Comparison of ENCODE assay signal across 16 cellular contexts in genomic region chr3:129525341-129525968, GRCh38. TPM values are rescaled to one million over a fixed set of nuclear protein-coding genes. Genes with fewer than 3 reads are reported as not detected.
DNase-seq lines count a peak whose midpoint lies in the region; ATAC-seq and TF ChIP-seq lines count a peak whose summit lies in the region.
"Had no signal": no experiment of that assay in that cellular context is flagged by ENCODE, and none has a peak within 500 bp of the region (broad histone marks: within the 10 kb centered on the region; RNA-seq: fewer than 3 reads in every experiment).

No MANE protein-coding gene starts in this region.

- H3K4me3 Mint-ChIP-seq in IgD-negative memory B cell (peak overlapping the region in 1 of 4 donors; percentile 35), GM23338 (no peak overlapping the region)
- H3K4me3 Mint-ChIP-seq in naive thymus-derived CD4-positive, alpha-beta T cell: no peak overlapping the region
- no peak overlapping the region for H3K4me3 Mint-ChIP-seq in activated CD8-positive, alpha-beta memory T cell treated with anti-CD3 and anti-CD28 coated beads, Interleukin-2, amount 10 ng/mL, durations not matched to agents 7 days and 5 days

- H3K36me3 ChIP-seq in naive thymus-derived CD4-positive, alpha-beta T cell (ENCODE audit: control insufficient read depth in 2 of 3, insufficient read depth in 3 of 3, low read length in 3 of 3): no peaks in the 10 kb centered on the region
- H3K36me3 ChIP-seq in GM23338 (ENCODE audit: insufficient read depth): no peaks in the 10 kb centered on the region
- H3K36me3 ChIP-seq: left ventricle myocardium inferior, stomach had no signal

- no peaks in the 10 kb centered on the region for H3K27me3 Mint-ChIP-seq in IgD-negative memory B cell
- no peaks in the 10 kb centered on the region for H3K27me3 Mint-ChIP-seq in naive thymus-derived CD4-positive, alpha-beta T cell
- H3K27me3 Mint-ChIP-seq in activated CD8-positive, alpha-beta memory T cell treated with anti-CD3 and anti-CD28 coated beads, Interleukin-2, amount 10 ng/mL, durations not matched to agents 7 days and 5 days: no peaks in the 10 kb centered on the region
- peaks cover 20% of the 10 kb centered on the region for H3K27me3 Mint-ChIP-seq in GM23338 (ENCODE audit: insufficient read depth, low read depth, poor library complexity)

- in situ Hi-C loops in GM13977 (cut with MboI; ENCODE audit: low pct_unique_long_range_greater_than_20kb, low sequenced_read_pairs, unreplicated experiment): no loop called here

- H3F3A ChIP-seq in GM23338 (replicated peaks; ENCODE audit: low read depth): no peaks in the 10 kb centered on the region

- H2AFZ ChIP-seq in GM23338: no peak overlapping the region
- H2AFZ ChIP-seq: parathyroid adenoma had no signal

- H3K4me3 ChIP-seq in cardiac fibroblast (replicated peaks in 1 of 2; ENCODE audit: low read depth in 2 of 2, low read length in 2 of 2): no peak overlapping the region
- no peak overlapping the region for H3K4me3 ChIP-seq in naive thymus-derived CD4-positive, alpha-beta T cell (ENCODE audit: low read length)
- H3K4me3 ChIP-seq in GM23338: no peak overlapping the region
- H3K4me3 ChIP-seq: left ventricle myocardium inferior, stomach had no signal

- H3K27ac Mint-ChIP-seq in IgD-negative memory B cell: peak overlapping the region; percentile 49 to 94 (median 88)
- no peak overlapping the region for H3K27ac Mint-ChIP-seq in naive thymus-derived CD4-positive, alpha-beta T cell
- no peak overlapping the region for H3K27ac Mint-ChIP-seq in activated CD8-positive, alpha-beta memory T cell treated with anti-CD3 and anti-CD28 coated beads, Interleukin-2, amount 10 ng/mL, durations not matched to agents 7 days and 5 days
- H3K27ac Mint-ChIP-seq in GM23338: no peak overlapping the region

- H3K27ac ChIP-seq in naive thymus-derived CD4-positive, alpha-beta T cell (ENCODE audit: low read depth, low read length): no peak overlapping the region
- no peak overlapping the region for H3K27ac ChIP-seq in GM23338 (ENCODE audit: low read depth)
- H3K27ac ChIP-seq: 22Rv1, left ventricle myocardium inferior, parathyroid adenoma had no signal

- H3K4me1 Mint-ChIP-seq in IgD-negative memory B cell: peaks cover 7 to 11% (median 10%) of the 10 kb centered on the region in 3 donors
- peaks cover 0 to 2% (median 0%) of the 10 kb centered on the region in 7 donors for H3K4me1 Mint-ChIP-seq in naive thymus-derived CD4-positive, alpha-beta T cell
- no peaks in the 10 kb centered on the region for H3K4me1 Mint-ChIP-seq in activated CD8-positive, alpha-beta memory T cell treated with anti-CD3 and anti-CD28 coated beads, Interleukin-2, amount 10 ng/mL, durations not matched to agents 7 days and 5 days
- peaks cover 24% of the 10 kb centered on the region for H3K4me1 Mint-ChIP-seq in GM23338

- TF ChIP-seq CTCF in cardiac fibroblast (IDR thresholded peaks at IDR 0.05; ENCODE audit: low read depth, low read length) (no peak), GM13977 (IDR thresholded peaks at IDR 0.05; ENCODE audit: extremely low read depth, insufficient read depth, missing control alignments) (no peak), GM23338 (conservative IDR thresholded peaks at IDR 0.05; ENCODE audit: low read depth in 2 of 2) (no peak)

- CTCF ChIA-PET in naive thymus-derived CD4-positive, alpha-beta T cell (lab: Charles Lee): no interaction called here
- CTCF ChIA-PET in activated CD8-positive, alpha-beta memory T cell treated with anti-CD3 and anti-CD28 coated beads, Interleukin-2, amount 10 ng/mL, durations not matched to agents 7 days and 5 days (lab: Charles Lee): interaction anchor here (1.5 kb wide), 1 partner anchor 35 kb away, joined by 5 read pairs; no protein-coding TSS in a partner anchor

- intact Hi-C loops in naive thymus-derived CD4-positive, alpha-beta T cell (cut with micrococcal nuclease): no loop called here

- no peaks in the 10 kb centered on the region for H3K9me2 ChIP-seq in GM23338 (ENCODE audit: insufficient read depth)

- H3K36me3 Mint-ChIP-seq in IgD-negative memory B cell (no peaks in the 10 kb centered on the region), GM23338 (ENCODE audit: low read depth) (no peaks in the 10 kb centered on the region; the same call in 2 of the 3 replicates)
- H3K36me3 Mint-ChIP-seq in naive thymus-derived CD4-positive, alpha-beta T cell: no peaks in the 10 kb centered on the region
- no peaks in the 10 kb centered on the region for H3K36me3 Mint-ChIP-seq in activated CD8-positive, alpha-beta memory T cell treated with anti-CD3 and anti-CD28 coated beads, Interleukin-2, amount 10 ng/mL, durations not matched to agents 7 days and 5 days

- no peak overlapping the region for H3K4me2 ChIP-seq in GM23338

- H3K4me1 ChIP-seq in naive thymus-derived CD4-positive, alpha-beta T cell (ENCODE audit: control insufficient read depth in 2 of 2, insufficient read depth in 2 of 2, low read length in 2 of 2): no peaks in the 10 kb centered on the region
- H3K4me1 ChIP-seq in GM23338 (ENCODE audit: insufficient read depth): peaks cover 5% of the 10 kb centered on the region; the same call in 1 of the 2 replicates
- H3K4me1 ChIP-seq: parathyroid adenoma had no signal

- H4K20me1 ChIP-seq in GM23338 (replicated peaks; ENCODE audit: insufficient read depth): no peaks in the 10 kb centered on the region

- no peaks in the 10 kb centered on the region for H3K9me3 ChIP-seq in naive thymus-derived CD4-positive, alpha-beta T cell (ENCODE audit: control insufficient read depth in 2 of 3, low read length in 3 of 3)
- H3K9me3 ChIP-seq: left ventricle myocardium inferior, stomach had no signal

- no peaks in the 10 kb centered on the region for H3K79me2 ChIP-seq in GM23338 (replicated peaks; ENCODE audit: insufficient read depth)
- H3K79me2 ChIP-seq: parathyroid adenoma had no signal

- DNase-seq in NK-92 treated with Interleukin-12 subunit alpha and Interleukin-12 subunit beta, amount 100 ng/mL, for 24 hours (lab: John Stamatoyannopoulos, UW): peak; percentile 12
- no peak for DNase-seq in NK-92 (lab: John Stamatoyannopoulos, UW; ENCODE audit: unreplicated experiment)
- DNase-seq in cardiac fibroblast (ENCODE audit: low read depth in 2 of 2): peak; percentile 36 to 85
- no peak for DNase-seq in naive thymus-derived CD4-positive, alpha-beta T cell
- no peak for DNase-seq in activated CD8-positive, alpha-beta memory T cell treated with anti-CD3 and anti-CD28 coated beads, Interleukin-2, amount 10 ng/mL, durations not matched to agents 7 days and 5 days
- DNase-seq in GM13977 (ENCODE audit: low spot score): no peak
- DNase-seq in GM23338 (ENCODE audit: low spot score): no peak
- DNase-seq: DMS79, left ventricle myocardium inferior, NCI-H2029 treated with DMSO at 0.1 percent for 48 hours, PC-3, stomach had no signal

- POLR2A ChIA-PET in naive thymus-derived CD4-positive, alpha-beta T cell (lab: Charles Lee): no interaction called here

- no peaks in the 10 kb centered on the region for H3K27me3 ChIP-seq in naive thymus-derived CD4-positive, alpha-beta T cell (ENCODE audit: control insufficient read depth in 2 of 2, insufficient read depth in 2 of 2, low read length in 2 of 2)
- H3K27me3 ChIP-seq in GM23338 (ENCODE audit: insufficient read depth): no peaks in the 10 kb centered on the region
- H3K27me3 ChIP-seq: stomach had no signal

- peak; percentile 83 for ATAC-seq in naive thymus-derived CD4-positive, alpha-beta T cell
- no peak for ATAC-seq in activated CD8-positive, alpha-beta memory T cell treated with anti-CD3 and anti-CD28 coated beads, Interleukin-2, amount 10 ng/mL, durations not matched to agents 7 days and 5 days
- ATAC-seq in GM23338: no peak
- ATAC-seq: PC-3 had no signal

- no peaks in the 10 kb centered on the region for H3K9me3 Mint-ChIP-seq in IgD-negative memory B cell
- H3K9me3 Mint-ChIP-seq in naive thymus-derived CD4-positive, alpha-beta T cell: peaks cover 0 to 3% (median 0%) of the 10 kb centered on the region in 11 donors
- H3K9me3 Mint-ChIP-seq in activated CD8-positive, alpha-beta memory T cell treated with anti-CD3 and anti-CD28 coated beads, Interleukin-2, amount 10 ng/mL, durations not matched to agents 7 days and 5 days (ENCODE audit: low read depth): no peaks in the 10 kb centered on the region
- H3K9me3 Mint-ChIP-seq in GM23338: no peaks in the 10 kb centered on the region

TF ChIP-seq in GM23338, 12 proteins besides CTCF, POLR2A, EP300 and RAD21:
- TF ChIP-seq CREB1 (CRISPR knock-in tag; IDR thresholded peaks at IDR 0.05; ENCODE audit: low read depth) (no peak), ZNF331 (CRISPR knock-in tag; IDR thresholded peaks at IDR 0.05; ENCODE audit: low read depth) (no peak), EZH2phosphoT487 (IDR thresholded peaks at IDR 0.05; ENCODE audit: unreplicated experiment) (no peak)

RNA-seq across cellular contexts. Expression of gene RHO, which starts 3.0 kb away (rescaled TPM):
- polyA plus RNA-seq in IgD-negative memory B cell (not detected), GM23338 (2016; fragmentation: Nextera tagmentation; extraction: Ambion mirVana) (not detected in 2 replicates)
- not detected for total RNA-seq in naive thymus-derived CD4-positive, alpha-beta T cell
- not detected for polyA plus RNA-seq in naive thymus-derived CD4-positive, alpha-beta T cell
- not detected for total RNA-seq in activated CD8-positive, alpha-beta memory T cell treated with anti-CD3 and anti-CD28 coated beads, Interleukin-2, amount 10 ng/mL, durations not matched to agents 7 days and 5 days
- total RNA-seq in GM23338 (2014; rRNA removed; shearing (Covaris generic)): not detected in 2 replicates
- total RNA-seq: chondrocyte, left ventricle myocardium inferior, PC-3, stomach had no signal
- polyA plus RNA-seq: stomach had no signal

RNA-seq across cellular contexts. Expression of gene H1-8, which starts 17.5 kb away (rescaled TPM):
- polyA plus RNA-seq in IgD-negative memory B cell (not detected), GM23338 (2016; fragmentation: Nextera tagmentation; extraction: Ambion mirVana) (not detected in 2 replicates)
- not detected for total RNA-seq in naive thymus-derived CD4-positive, alpha-beta T cell
- not detected for polyA plus RNA-seq in naive thymus-derived CD4-positive, alpha-beta T cell
- not detected for total RNA-seq in activated CD8-positive, alpha-beta memory T cell treated with anti-CD3 and anti-CD28 coated beads, Interleukin-2, amount 10 ng/mL, durations not matched to agents 7 days and 5 days
- not detected in 2 replicates for total RNA-seq in GM23338 (2014; rRNA removed; shearing (Covaris generic))
- total RNA-seq: chondrocyte, left ventricle myocardium inferior, PC-3, stomach had no signal
- polyA plus RNA-seq: stomach had no signal

Comparison
In these comparisons a context has a peak if more than half of its experiments do, and no peak if none do; other contexts are left out.
1. DNase-seq: peak in NK-92 treated with Interleukin-12 subunit alpha and Interleukin-12 subunit beta, amount 100 ng/mL, for 24 hours (single experiment) and cardiac fibroblast (2 of 2); none in NK-92 (single experiment), naive thymus-derived CD4-positive, alpha-beta T cell (0 of 9), activated CD8-positive, alpha-beta memory T cell treated with anti-CD3 and anti-CD28 coated beads, Interleukin-2, amount 10 ng/mL, durations not matched to agents 7 days and 5 days (single experiment), GM13977 (single experiment) and GM23338 (single experiment).
2. H3K27ac Mint-ChIP-seq: peak in IgD-negative memory B cell (3 of 3); none in naive thymus-derived CD4-positive, alpha-beta T cell (0 of 9), activated CD8-positive, alpha-beta memory T cell treated with anti-CD3 and anti-CD28 coated beads, Interleukin-2, amount 10 ng/mL, durations not matched to agents 7 days and 5 days (single experiment) and GM23338 (single experiment).